In genomic region chr2:138373993-138374408, GRCh38 we compare ENCODE assay signal across 9 cellular contexts.
DNase-seq lines count a peak whose midpoint lies in the region; ATAC-seq and FAIRE-seq lines count a peak whose summit lies in the region.
"Had no signal": no experiment of that assay in that cellular context is flagged by ENCODE, and none has a peak within 500 bp of the region (broad histone marks: within the 10 kb centered on the region; RNA-seq: fewer than 3 reads in every experiment).

No MANE protein-coding gene starts in this region.

- FAIRE-seq in islet of Langerhans (lab: Jason Lieb, UNC) = peak; percentile 9

- DNase-seq in Caki2 (ENCODE audit: low read depth) (peak; percentile 12), NCI-H1694 (lab: John Stamatoyannopoulos, UW) (peak; percentile 20), amniotic epithelial cell (ENCODE audit: low read depth) (peak; percentile 47), NCI-H1048 (lab: John Stamatoyannopoulos, UW) (no peak), T-helper 1 cell (no peak)
- DNase-seq in stimulated activated CD4-positive, alpha-beta T cell treated with anti-CD3 and anti-CD28 coated beads, Interleukin-12 subunit alpha, Interleukin-12 subunit beta, amount 100 ng/mL, for 4 hours = no peak
- DNase-seq: naive B cell had no signal

- ATAC-seq in GM21360 (IDR thresholded peaks at IDR 0.05; ENCODE audit: unreplicated experiment) = peak; percentile 70

- in situ Hi-C loops in Caki2 (cut with HindIII; ENCODE audit: low pct_unique_long_range_greater_than_20kb, low sequenced_read_pairs) = no loop called here

Comparison
In these comparisons a context has a peak if more than half of its experiments do, and no peak if none do; other contexts are left out.
1. DNase-seq: peak in Caki2 (single experiment), NCI-H1694 (single experiment) and amniotic epithelial cell (single experiment); none in stimulated activated CD4-positive, alpha-beta T cell treated with anti-CD3 and anti-CD28 coated beads, Interleukin-12 subunit alpha, Interleukin-12 subunit beta, amount 100 ng/mL, for 4 hours (single experiment), NCI-H1048 (single experiment) and T-helper 1 cell (0 of 5).